Comparison of ENCODE assay signal across 23 cellular contexts in the genomic region with DNA sequence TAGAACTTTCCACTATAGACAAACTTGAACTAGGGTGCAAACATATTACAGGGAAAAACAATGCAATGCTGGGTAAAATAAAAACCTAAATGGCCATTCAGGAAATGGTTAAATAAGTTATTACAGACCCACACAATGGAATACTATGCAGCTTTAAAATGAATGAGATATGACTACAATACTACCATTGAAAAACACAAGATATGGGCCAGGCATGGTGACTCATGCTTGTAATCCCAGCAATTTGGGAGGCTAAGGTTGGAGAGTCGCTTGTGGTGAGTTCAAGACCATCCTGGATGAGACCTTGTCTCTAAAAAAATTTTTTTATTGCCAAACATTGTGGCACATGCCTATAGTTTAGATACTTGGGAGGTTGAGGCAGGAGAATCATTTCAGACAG. TPM values are rescaled to one million over a fixed set of nuclear protein-coding genes. Genes with fewer than 3 reads are reported as not detected.
DNase-seq lines count a peak whose midpoint lies in the region; ATAC-seq, FAIRE-seq and TF ChIP-seq lines count a peak whose summit lies in the region.
"Had no signal": no experiment of that assay in that cellular context is flagged by ENCODE, and none has a peak within 500 bp of the region (broad histone marks: within the 10 kb centered on the region; RNA-seq: fewer than 3 reads in every experiment).

No MANE protein-coding gene starts in this region.

- CTCF ChIA-PET in endothelial cell of umbilical vein (lab: Charles Lee) = no interaction called here

- H3K79me2 ChIP-seq in endothelial cell of umbilical vein (ENCODE audit: control insufficient read depth, insufficient read depth, low read length) (no peaks in the 10 kb centered on the region), osteoblast (ENCODE audit: insufficient read depth, low read length) (no peaks in the 10 kb centered on the region)

- no peak overlapping the region for H3K27ac ChIP-seq in endothelial cell of umbilical vein (ENCODE audit: insufficient read depth, low read depth, low read length)
- H3K27ac ChIP-seq in subcutaneous abdominal adipose tissue (ENCODE audit: low read depth, low read length) = peak overlapping the region; percentile 81
- no peak overlapping the region for H3K27ac ChIP-seq in osteoblast (ENCODE audit: low read depth, low read length)
- H3K27ac ChIP-seq: HL-60, PC-9, SJCRH30 had no signal

- H2AFZ ChIP-seq in endothelial cell of umbilical vein (ENCODE audit: low read depth, low read length) (no peak overlapping the region), osteoblast (ENCODE audit: low read length) (no peak overlapping the region)
- H2AFZ ChIP-seq: PC-9 had no signal

- no peak overlapping the region for H3K4me2 ChIP-seq in endothelial cell of umbilical vein (ENCODE audit: insufficient read depth, low read length)
- no peak overlapping the region for H3K4me2 ChIP-seq in osteoblast (ENCODE audit: insufficient read depth, low read length)
- H3K4me2 ChIP-seq: PC-9 had no signal

- H3K4me1 ChIP-seq in endothelial cell of umbilical vein (ENCODE audit: control insufficient read depth, extremely low read depth, insufficient read depth, low read length) = no peaks in the 10 kb centered on the region
- peaks cover 0 to 63% (median 28%) of the 10 kb centered on the region in 5 donors for H3K4me1 ChIP-seq in subcutaneous abdominal adipose tissue (ENCODE audit: control insufficient read depth in 5 of 5, insufficient read depth in 5 of 5, low read length in 5 of 5)
- H3K4me1 ChIP-seq in osteoblast (ENCODE audit: insufficient read depth, low read length) = no peaks in the 10 kb centered on the region
- H3K4me1 ChIP-seq: SJCRH30 had no signal

- no peak for TF ChIP-seq CTCF in endothelial cell of umbilical vein (IDR thresholded peaks at IDR 0.05; ENCODE audit: extremely low read depth in 1 of 2, insufficient read depth in 1 of 2, low read depth in 1 of 2, low read length in 2 of 2)
- TF ChIP-seq CTCF in osteoblast (IDR thresholded peaks at IDR 0.05; ENCODE audit: extremely low read depth, low read depth, low read length) = no peak

- no peaks in the 10 kb centered on the region for H3K9me1 ChIP-seq in endothelial cell of umbilical vein (replicated peaks; ENCODE audit: control insufficient read depth, extremely low read depth, insufficient read depth, low read length)

- TF ChIP-seq POLR2A in H54 (IDR thresholded peaks at IDR 0.05; ENCODE audit: low read depth, low read length) (no peak), endothelial cell of umbilical vein (IDR thresholded peaks at IDR 0.05; ENCODE audit: low read depth, low read length) (no peak)

- no peaks in the 10 kb centered on the region for H3K9me3 Mint-ChIP-seq in stimulated activated naive CD8-positive, alpha-beta T cell treated with anti-CD3 and anti-CD28 coated beads, Interleukin-15, Interleukin-2, amounts not matched to agents 100 ng/mL and 50 ng/mL, for 24 hours
- H3K9me3 Mint-ChIP-seq: HFFc6, IgD-negative memory B cell had no signal

- H3K36me3 ChIP-seq in endothelial cell of umbilical vein (ENCODE audit: control insufficient read depth in 2 of 2, extremely low read depth in 1 of 2, insufficient read depth in 2 of 2, low read length in 2 of 2) = no peaks in the 10 kb centered on the region
- peaks cover 0 to 14% (median 6%) of the 10 kb centered on the region in 5 donors for H3K36me3 ChIP-seq in subcutaneous abdominal adipose tissue (ENCODE audit: control insufficient read depth in 5 of 5, insufficient read depth in 5 of 5, low read length in 5 of 5)
- H3K36me3 ChIP-seq in osteoblast (ENCODE audit: insufficient read depth, low read length) = no peaks in the 10 kb centered on the region
- H3K36me3 ChIP-seq: SJCRH30 had no signal

- no peak for ATAC-seq in stimulated activated naive CD8-positive, alpha-beta T cell treated with anti-CD3 and anti-CD28 coated beads, Interleukin-15, Interleukin-2, amounts not matched to agents 100 U/mL and 50 U/mL, for 24 hours

- no peak overlapping the region for H3K4me3 Mint-ChIP-seq in stimulated activated naive CD8-positive, alpha-beta T cell treated with anti-CD3 and anti-CD28 coated beads, Interleukin-15, Interleukin-2, amounts not matched to agents 100 ng/mL and 50 ng/mL, for 24 hours
- H3K4me3 Mint-ChIP-seq: HFFc6, IgD-negative memory B cell had no signal

- intact Hi-C loops in endothelial cell of umbilical vein (cut with micrococcal nuclease) = no loop called here

- peaks cover 26% of the 10 kb centered on the region for H3K4me1 Mint-ChIP-seq in stimulated activated naive CD8-positive, alpha-beta T cell treated with anti-CD3 and anti-CD28 coated beads, Interleukin-15, Interleukin-2, amounts not matched to agents 100 ng/mL and 50 ng/mL, for 24 hours (ENCODE audit: low read depth)

- H3K4me3 ChIP-seq in endothelial cell of umbilical vein (replicated peaks in 1 of 3; ENCODE audit: insufficient read depth in 1 of 3, low read depth in 1 of 3, low read length in 3 of 3) = no peak overlapping the region
- H3K4me3 ChIP-seq in subcutaneous abdominal adipose tissue (ENCODE audit: low read depth in 1 of 5, low read length in 5 of 5) = no peak overlapping the region
- H3K4me3 ChIP-seq in osteoblast (ENCODE audit: insufficient read depth, low read length) = no peak overlapping the region
- H3K4me3 ChIP-seq: PC-9, SJCRH30 had no signal

- no TSS peak for BruUV-seq in endothelial cell of umbilical vein (replicated peaks; lab: Mats Ljungman, UMichigan)

- no peaks in the 10 kb centered on the region for H3K9me3 ChIP-seq in endothelial cell of umbilical vein (replicated peaks; ENCODE audit: control insufficient read depth, insufficient read depth, low read length)
- no peaks in the 10 kb centered on the region for H3K9me3 ChIP-seq in subcutaneous abdominal adipose tissue (ENCODE audit: control insufficient read depth in 5 of 5, low read length in 5 of 5)
- H3K9me3 ChIP-seq in osteoblast (ENCODE audit: low read depth, low read length) = no peaks in the 10 kb centered on the region
- H3K9me3 ChIP-seq: SJCRH30 had no signal

- H4K20me1 ChIP-seq in endothelial cell of umbilical vein (replicated peaks; ENCODE audit: control insufficient read depth, extremely low read depth, insufficient read depth, low read length) = no peaks in the 10 kb centered on the region
- H4K20me1 ChIP-seq in osteoblast (ENCODE audit: insufficient read depth, low read length) = no peaks in the 10 kb centered on the region

- no peak overlapping the region for H3K9ac ChIP-seq in endothelial cell of umbilical vein (replicated peaks; ENCODE audit: extremely low read depth, insufficient read depth, low read length)
- no peak overlapping the region for H3K9ac ChIP-seq in subcutaneous abdominal adipose tissue (ENCODE audit: low read length in 5 of 5)

- H3K27ac Mint-ChIP-seq in stimulated activated naive CD8-positive, alpha-beta T cell treated with anti-CD3 and anti-CD28 coated beads, Interleukin-15, Interleukin-2, amounts not matched to agents 100 ng/mL and 50 ng/mL, for 24 hours = peak overlapping the region; percentile 57
- H3K27ac Mint-ChIP-seq: HFFc6, IgD-negative memory B cell had no signal

- peaks cover 8% of the 10 kb centered on the region for H3K36me3 Mint-ChIP-seq in stimulated activated naive CD8-positive, alpha-beta T cell treated with anti-CD3 and anti-CD28 coated beads, Interleukin-15, Interleukin-2, amounts not matched to agents 100 ng/mL and 50 ng/mL, for 24 hours (ENCODE audit: low read depth)
- H3K36me3 Mint-ChIP-seq: IgD-negative memory B cell had no signal

- POLR2A ChIA-PET in endothelial cell of umbilical vein (lab: Charles Lee) = no interaction called here

- FAIRE-seq in H54 (lab: Jason Lieb, UNC) (peak; percentile 89), endothelial cell of umbilical vein (lab: Jason Lieb, UNC) (peak; percentile 38), frontal cortex (lab: Jason Lieb, UNC) (no peak)
- FAIRE-seq: HTR-8/SVneo had no signal

- DNase-seq in stimulated activated naive CD8-positive, alpha-beta T cell treated with anti-CD3 and anti-CD28 coated beads, Interleukin-15, Interleukin-2, amounts not matched to agents 100 U/mL and 50 U/mL, for 24 hours = no peak
- no peak for DNase-seq in H54 (ENCODE audit: insufficient read length, low spot score)
- no peak for DNase-seq in endothelial cell of umbilical vein (ENCODE audit: low read depth, low spot score)
- no peak for DNase-seq in GM19238 (ENCODE audit: insufficient read length, low spot score)
- no peak for DNase-seq in osteoblast (ENCODE audit: insufficient read length, low spot score, missing footprints)
- no peak for DNase-seq in frontal cortex (ENCODE audit: low spot score in 2 of 2)
- DNase-seq: 8988T, DMS79 treated with DMSO at 0.1 percent for 48 hours, GF-D8, HFFc6, MM.1S, NCI-H1092, NCI-H1436 treated with DMSO at 0.1 percent for 48 hours, NCI-H2029 treated with DMSO at 0.1 percent for 48 hours, NCI-H2171, NCI-H526, PC-9, SJCRH30 had no signal

- H3K27me3 ChIP-seq in endothelial cell of umbilical vein (ENCODE audit: control insufficient read depth in 2 of 2, insufficient read depth in 2 of 2, low read length in 2 of 2) (no peaks in the 10 kb centered on the region), subcutaneous abdominal adipose tissue (ENCODE audit: control insufficient read depth in 5 of 5, insufficient read depth in 4 of 5, low read length in 5 of 5) (no peaks in the 10 kb centered on the region), osteoblast (ENCODE audit: insufficient read depth, low read length) (no peaks in the 10 kb centered on the region)
- H3K27me3 ChIP-seq: SJCRH30 had no signal

- no peaks in the 10 kb centered on the region for H3K27me3 Mint-ChIP-seq in stimulated activated naive CD8-positive, alpha-beta T cell treated with anti-CD3 and anti-CD28 coated beads, Interleukin-15, Interleukin-2, amounts not matched to agents 100 ng/mL and 50 ng/mL, for 24 hours
- H3K27me3 Mint-ChIP-seq: IgD-negative memory B cell had no signal

- dilution Hi-C loops in endothelial cell of umbilical vein (cut with MboI; ENCODE audit: extremely low pct_ligation_motif_present, low sequenced_read_pairs) = no loop called here

RNA-seq across cellular contexts. Expression of a gene that starts 6.8 kb away (rescaled TPM):
- total RNA-seq in endothelial cell of umbilical vein = 5.4 and 6.2 TPM in 2 replicates
- polyA plus RNA-seq in endothelial cell of umbilical vein = 4.1 and 4.7 TPM in 2 replicates
- 4.4 and 5.3 TPM in 2 replicates for polyA plus RNA-seq in endothelial cell of umbilical vein (2011; cell fraction: cytosol; rRNA removed)
- 3.4 and 4.4 TPM in 2 replicates for polyA plus RNA-seq in endothelial cell of umbilical vein (2011; cell fraction: nucleus; rRNA removed)
- 6.1 and 7.7 TPM in 2 replicates for polyA plus RNA-seq in endothelial cell of umbilical vein (2012)
- polyA minus RNA-seq in endothelial cell of umbilical vein = 1.9 and 6.0 TPM in 2 replicates
- 3.5 TPM for polyA minus RNA-seq in endothelial cell of umbilical vein (2011; cell fraction: cytosol; rRNA and poly(A)+ RNA removed)
- 2.7 and 4.8 TPM in 2 replicates for polyA minus RNA-seq in endothelial cell of umbilical vein (2011; cell fraction: nucleus; rRNA and poly(A)+ RNA removed)
- total RNA-seq in osteoblast = 9.7 and 10.1 TPM in 2 replicates
- total RNA-seq in frontal cortex = 27.3 TPM

RNA-seq across cellular contexts. Expression of a gene that starts 6.9 kb away (rescaled TPM):
- 0.20 TPM in 1 of 2 replicates, not detected in the other for total RNA-seq in endothelial cell of umbilical vein
- polyA plus RNA-seq in endothelial cell of umbilical vein = not detected in 2 replicates
- polyA plus RNA-seq in endothelial cell of umbilical vein (2011; cell fraction: cytosol; rRNA removed) = not detected in 2 replicates
- polyA plus RNA-seq in endothelial cell of umbilical vein (2011; cell fraction: nucleus; rRNA removed) = not detected in 2 replicates
- 0.07 and 0.18 TPM in 2 replicates for polyA plus RNA-seq in endothelial cell of umbilical vein (2012)
- polyA minus RNA-seq in endothelial cell of umbilical vein = not detected in 2 replicates
- not detected for polyA minus RNA-seq in endothelial cell of umbilical vein (2011; cell fraction: cytosol; rRNA and poly(A)+ RNA removed)
- polyA minus RNA-seq in endothelial cell of umbilical vein (2011; cell fraction: nucleus; rRNA and poly(A)+ RNA removed) = not detected in 2 replicates
- 0.36 and 0.88 TPM in 2 replicates for total RNA-seq in osteoblast
- total RNA-seq in frontal cortex = 23.2 TPM

RNA-seq across cellular contexts. Expression of a gene that starts 34.4 kb away (rescaled TPM):
- total RNA-seq in endothelial cell of umbilical vein (313 and 319 TPM in 2 replicates), osteoblast (203 and 204 TPM in 2 replicates), frontal cortex (415 TPM)
- polyA plus RNA-seq in endothelial cell of umbilical vein = 177 and 267 TPM in 2 replicates
- polyA plus RNA-seq in endothelial cell of umbilical vein (2011; cell fraction: cytosol; rRNA removed) = 201 and 238 TPM in 2 replicates
- 228 and 252 TPM in 2 replicates for polyA plus RNA-seq in endothelial cell of umbilical vein (2011; cell fraction: nucleus; rRNA removed)
- polyA plus RNA-seq in endothelial cell of umbilical vein (2012) = 235 and 329 TPM in 2 replicates
- 729 and 798 TPM in 2 replicates for polyA minus RNA-seq in endothelial cell of umbilical vein
- polyA minus RNA-seq in endothelial cell of umbilical vein (2011; cell fraction: cytosol; rRNA and poly(A)+ RNA removed) = 124 TPM
- polyA minus RNA-seq in endothelial cell of umbilical vein (2011; cell fraction: nucleus; rRNA and poly(A)+ RNA removed) = 257 and 399 TPM in 2 replicates

Comparison
In these comparisons a context has a peak if more than half of its experiments do, and no peak if none do; other contexts are left out.
1. RNA of a gene that starts 6.9 kb away (total RNA-seq): 23.2 TPM in frontal cortex (single experiment); 0.36 to 0.88 TPM in osteoblast and 0.20 TPM in endothelial cell of umbilical vein; every median in the first group is over 10 times any median in the second.